Comparison of ENCODE assay signal across 11 cellular contexts in the genomic region with DNA sequence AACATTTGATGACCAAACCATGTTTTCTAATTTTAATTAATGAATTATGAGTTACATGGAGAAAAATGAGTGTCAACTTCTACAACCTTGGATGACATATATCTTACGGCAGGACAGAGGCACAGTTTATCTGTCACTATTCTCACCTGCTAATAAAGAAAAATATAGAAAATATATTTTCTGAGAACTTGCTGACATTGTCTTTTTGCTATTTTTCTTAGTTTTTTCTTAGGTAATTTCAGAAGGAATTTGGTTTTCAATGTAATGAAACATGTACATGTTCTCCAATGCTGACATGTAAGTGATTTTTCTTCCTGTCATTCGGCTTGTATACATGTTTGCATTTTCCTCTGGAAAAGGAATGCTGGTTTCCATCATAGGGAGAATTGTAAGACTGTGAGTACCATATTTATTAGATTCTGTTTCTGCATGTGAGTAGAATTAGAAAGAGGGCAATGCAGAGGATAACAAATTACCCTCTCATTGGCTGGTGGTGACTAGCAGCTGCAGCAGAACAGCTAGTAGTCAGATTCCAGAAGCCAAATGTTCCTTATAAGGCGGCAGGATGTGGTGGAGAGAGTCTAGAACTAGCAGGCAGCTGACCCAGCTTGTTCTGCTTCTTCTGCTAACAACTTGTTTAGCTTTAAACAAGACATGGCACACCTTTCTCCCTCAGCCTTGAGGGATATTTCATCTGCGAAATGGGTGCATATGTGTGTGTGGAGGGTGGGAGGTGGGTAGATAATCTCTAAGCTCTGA.
DNase-seq lines count a peak whose midpoint lies in the region; ATAC-seq and TF ChIP-seq lines count a peak whose summit lies in the region.
"Had no signal": no experiment of that assay in that cellular context is flagged by ENCODE, and none has a peak within 500 bp of the region (broad histone marks: within the 10 kb centered on the region; RNA-seq: fewer than 3 reads in every experiment).

No MANE protein-coding gene starts in this region.

- H3K27ac Mint-ChIP-seq in T-helper 17 cell (no peak overlapping the region), CD14-positive monocyte (no peak overlapping the region)

- H3K27ac ChIP-seq in coronary artery, result no peak overlapping the region
- H3K27ac ChIP-seq: ascending aorta, HL-60, skin epidermis had no signal

- intact Hi-C loops in CD14-positive monocyte (cut with micrococcal nuclease), result no loop called here
- intact Hi-C loops in sciatic nerve (cut with DNase I), result no loop called here

- no peak overlapping the region for H3K4me3 ChIP-seq in coronary artery
- H3K4me3 ChIP-seq: ascending aorta, skin epidermis had no signal

- ATAC-seq in GM19324 (IDR thresholded peaks at IDR 0.05; ENCODE audit: low FRiP score, unreplicated experiment) (peak; percentile 53), HG02852 (IDR thresholded peaks at IDR 0.05; ENCODE audit: unreplicated experiment) (peak; percentile 88), T-helper 17 cell (peak; percentile 86), HG03196 (IDR thresholded peaks at IDR 0.05; ENCODE audit: unreplicated experiment) (no peak), sciatic nerve (no peak)

- TF ChIP-seq CTCF in CD14-positive monocyte (IDR thresholded peaks at IDR 0.05) (no peak), coronary artery (IDR thresholded peaks at IDR 0.05) (no peak)

- H3K4me1 Mint-ChIP-seq in T-helper 17 cell (peaks cover 14% of the 10 kb centered on the region), CD14-positive monocyte (no peaks in the 10 kb centered on the region)

- no peaks in the 10 kb centered on the region for H3K9me3 ChIP-seq in T-helper 17 cell (ENCODE audit: control insufficient read depth, low read length, poor library complexity, severe bottlenecking)

- H3K27me3 Mint-ChIP-seq in T-helper 17 cell, result no peaks in the 10 kb centered on the region
- peaks cover 5 to 18% (median 6%) of the 10 kb centered on the region in 3 donors for H3K27me3 Mint-ChIP-seq in CD14-positive monocyte (ENCODE audit: low read depth in 3 of 3)

- H3K9me3 Mint-ChIP-seq in CD14-positive monocyte, result peaks cover 0 to 17% (median 4%) of the 10 kb centered on the region in 7 donors

- no peaks in the 10 kb centered on the region for H3K36me3 Mint-ChIP-seq in T-helper 17 cell (ENCODE audit: low read depth)
- H3K36me3 Mint-ChIP-seq in CD14-positive monocyte, result no peaks in the 10 kb centered on the region

- DNase-seq in T-helper 17 cell (no peak), myocyte (ENCODE audit: low read depth) (peak; percentile 84), CD14-positive monocyte (ENCODE audit: low spot score) (no peak), coronary artery (ENCODE audit: low spot score) (no peak), sciatic nerve (ENCODE audit: low spot score) (no peak)

- H3K4me3 Mint-ChIP-seq in T-helper 17 cell, result peak overlapping the region; percentile 21
- no peak overlapping the region for H3K4me3 Mint-ChIP-seq in CD14-positive monocyte

Comparison
In these comparisons a context has a peak if more than half of its experiments do, and no peak if none do; other contexts are left out.
1. ATAC-seq: peak in GM19324 (single experiment), HG02852 (single experiment) and T-helper 17 cell (single experiment); none in HG03196 (single experiment) and sciatic nerve (single experiment).